In the genomic region with DNA sequence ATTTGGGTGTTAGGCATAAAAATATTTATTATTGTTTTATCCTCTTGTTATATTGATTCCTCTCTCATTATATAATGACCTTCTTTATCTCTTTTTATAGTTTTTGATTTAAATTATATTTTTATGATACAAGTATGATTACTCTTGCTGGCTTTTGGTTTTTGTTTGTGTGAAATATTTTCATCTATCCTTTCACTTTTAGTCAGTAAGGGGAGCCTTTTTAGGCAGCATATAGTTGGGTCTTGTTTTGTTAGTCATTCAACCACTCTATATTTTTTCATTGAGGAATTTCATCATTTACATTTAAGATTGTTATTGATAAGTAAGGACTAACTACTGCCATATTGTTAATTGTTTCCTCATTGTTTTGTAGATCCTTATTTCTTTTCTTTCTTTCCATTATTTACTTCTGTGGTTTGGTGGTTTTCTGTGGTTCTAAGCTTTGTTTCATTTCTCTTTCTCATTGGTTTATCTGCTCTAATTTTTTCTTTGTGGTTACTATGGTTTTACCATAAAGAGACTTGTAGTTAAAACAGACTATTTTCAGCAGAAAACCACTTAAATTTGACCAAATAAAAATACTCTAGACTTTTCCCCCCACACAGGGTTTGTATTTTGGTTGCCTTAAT, we compare ENCODE assay signal across 14 cellular contexts.
DNase-seq lines count a peak whose midpoint lies in the region; ATAC-seq and TF ChIP-seq lines count a peak whose summit lies in the region.
"Had no signal": no experiment of that assay in that cellular context is flagged by ENCODE, and none has a peak within 500 bp of the region (broad histone marks: within the 10 kb centered on the region; RNA-seq: fewer than 3 reads in every experiment).

No MANE protein-coding gene starts in this region.

- H3K36me3 ChIP-seq in stomach: no peaks in the 10 kb centered on the region
- H3K36me3 ChIP-seq: esophagus squamous epithelium had no signal

- no peaks in the 10 kb centered on the region for H3K9me3 ChIP-seq in stomach
- H3K9me3 ChIP-seq: esophagus squamous epithelium had no signal

- DNase-seq in LHCN-M2 (ENCODE audit: low read depth) (peak; percentile 37), stomach (no peak), GM20000 (ENCODE audit: low spot score) (no peak)
- no peak for DNase-seq in activated naive CD4-positive, alpha-beta T cell treated with Interleukin-2 at 50 U/mL for 16 hours
- no peak for DNase-seq in activated CD8-positive, alpha-beta T cell treated with anti-CD3 and anti-CD28 coated beads for 36 hours
- DNase-seq: activated B cell treated with CpG ODN at 0.5 μM for 24 hours, esophagus squamous epithelium, IMR-90, NCI-H2029 had no signal

- TF ChIP-seq POLR2A in GM18505 (IDR thresholded peaks at IDR 0.05; ENCODE audit: borderline replicate concordance, extremely low read depth, insufficient read depth, insufficient read length) (no peak), stomach (IDR thresholded peaks at IDR 0.05) (no peak)

- H3K36me3 Mint-ChIP-seq in activated CD8-positive, alpha-beta T cell treated with anti-CD3 and anti-CD28 coated beads for 36 hours (ENCODE audit: low read depth): no peaks in the 10 kb centered on the region
- H3K36me3 Mint-ChIP-seq: memory B cell had no signal

- no peaks in the 10 kb centered on the region for H3K27me3 ChIP-seq in stomach
- H3K27me3 ChIP-seq: esophagus squamous epithelium had no signal

- no peaks in the 10 kb centered on the region for H3K27me3 Mint-ChIP-seq in activated CD8-positive, alpha-beta T cell treated with anti-CD3 and anti-CD28 coated beads for 36 hours
- H3K27me3 Mint-ChIP-seq: activated B cell treated with CpG ODN at 0.5 μM for 24 hours, memory B cell had no signal

- CTCF ChIA-PET in activated CD8-positive, alpha-beta T cell treated with anti-CD3 and anti-CD28 coated beads for 36 hours (lab: Charles Lee): no interaction called here

- H3K4me3 ChIP-seq in stomach: no peak overlapping the region
- H3K4me3 ChIP-seq: coronary artery, esophagus squamous epithelium had no signal

- ATAC-seq in GM18505 (IDR thresholded peaks at IDR 0.05; ENCODE audit: unreplicated experiment) (peak; percentile 85), GM21526 (IDR thresholded peaks at IDR 0.05; ENCODE audit: low FRiP score, unreplicated experiment) (peak; percentile 59), HG02981 (IDR thresholded peaks at IDR 0.05; ENCODE audit: unreplicated experiment) (peak; percentile 73)
- ATAC-seq in activated CD8-positive, alpha-beta T cell treated with anti-CD3 and anti-CD28 coated beads for 36 hours: no peak

- intact Hi-C loops in stomach (cut with DNase I; ENCODE audit: low total_unique reads): no loop called here
- intact Hi-C loops in activated CD8-positive, alpha-beta T cell treated with anti-CD3 and anti-CD28 coated beads for 36 hours (cut with micrococcal nuclease): no loop called here

- peaks cover 1% of the 10 kb centered on the region for H3K9me3 Mint-ChIP-seq in activated CD8-positive, alpha-beta T cell treated with anti-CD3 and anti-CD28 coated beads for 36 hours
- H3K9me3 Mint-ChIP-seq: activated B cell treated with CpG ODN at 0.5 μM for 24 hours had no signal

- H3K27ac ChIP-seq in stomach: no peak overlapping the region
- H3K27ac ChIP-seq: coronary artery, esophagus squamous epithelium had no signal

- H3K4me3 Mint-ChIP-seq in activated CD8-positive, alpha-beta T cell treated with anti-CD3 and anti-CD28 coated beads for 36 hours: no peak overlapping the region
- H3K4me3 Mint-ChIP-seq: activated B cell treated with CpG ODN at 0.5 μM for 24 hours, memory B cell had no signal

- H3K4me1 Mint-ChIP-seq in activated CD8-positive, alpha-beta T cell treated with anti-CD3 and anti-CD28 coated beads for 36 hours (ENCODE audit: low read depth): no peaks in the 10 kb centered on the region
- H3K4me1 Mint-ChIP-seq: activated B cell treated with CpG ODN at 0.5 μM for 24 hours, memory B cell had no signal

- H3K27ac Mint-ChIP-seq in activated CD8-positive, alpha-beta T cell treated with anti-CD3 and anti-CD28 coated beads for 36 hours: no peak overlapping the region
- H3K27ac Mint-ChIP-seq: activated B cell treated with CpG ODN at 0.5 μM for 24 hours, memory B cell had no signal

- no peak for TF ChIP-seq CTCF in stomach (IDR thresholded peaks at IDR 0.05)
- TF ChIP-seq CTCF in activated CD8-positive, alpha-beta T cell treated with anti-CD3 and anti-CD28 coated beads for 36 hours (IDR thresholded peaks at IDR 0.05): no peak
- TF ChIP-seq CTCF in GM20000 (IDR thresholded peaks at IDR 0.05; ENCODE audit: extremely low read depth, missing control alignments): no peak

- no peak for TF ChIP-seq EP300 in stomach (IDR thresholded peaks at IDR 0.05)

- POLR2A ChIA-PET in activated CD8-positive, alpha-beta T cell treated with anti-CD3 and anti-CD28 coated beads for 36 hours (lab: Charles Lee): no interaction called here

- H3K4me1 ChIP-seq in stomach: no peaks in the 10 kb centered on the region
- H3K4me1 ChIP-seq: esophagus squamous epithelium had no signal
